11 cellular contexts compared by ENCODE assay signal in the genomic region with DNA sequence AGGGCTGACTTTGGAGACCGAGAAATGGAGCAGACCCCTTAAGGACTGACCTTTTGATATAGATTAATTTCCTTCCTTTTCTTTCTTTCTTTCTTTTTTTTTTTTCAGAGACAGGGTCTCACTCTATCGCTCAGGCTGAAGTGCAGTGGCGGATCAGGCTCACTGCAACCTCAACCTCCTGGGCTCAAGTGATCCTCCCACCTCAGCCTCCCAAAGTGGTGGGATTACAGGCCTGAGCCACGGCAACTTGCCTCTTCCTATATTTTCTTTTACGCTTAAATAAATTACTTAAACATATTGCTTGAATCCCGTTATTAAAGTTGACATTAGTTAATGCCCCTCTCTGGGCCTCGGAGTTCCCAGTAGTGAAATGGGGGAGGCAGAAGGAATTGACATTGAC. TPM values are rescaled to one million over a fixed set of nuclear protein-coding genes. Genes with fewer than 3 reads are reported as not detected.
DNase-seq lines count a peak whose midpoint lies in the region; ATAC-seq, FAIRE-seq and TF ChIP-seq lines count a peak whose summit lies in the region.
"Had no signal": no experiment of that assay in that cellular context is flagged by ENCODE, and none has a peak within 500 bp of the region (broad histone marks: within the 10 kb centered on the region; RNA-seq: fewer than 3 reads in every experiment).

No MANE protein-coding gene starts in this region.

- H3K27me3 ChIP-seq in HUES6 (ENCODE audit: control insufficient read depth, insufficient read depth, low read length) (no peaks in the 10 kb centered on the region), left lung (peaks cover 0 to 17% of the 10 kb centered on the region in 2 donors), stomach (no peaks in the 10 kb centered on the region)
- H3K27me3 ChIP-seq in CD4-positive, alpha-beta memory T cell (ENCODE audit: insufficient read depth, low read length) = peaks cover 3% of the 10 kb centered on the region

- no peaks in the 10 kb centered on the region for H3K36me3 Mint-ChIP-seq in CD4-positive, alpha-beta memory T cell
- H3K36me3 Mint-ChIP-seq in T-cell = no peaks in the 10 kb centered on the region

- peaks cover 0 to 5% (median under 1%) of the 10 kb centered on the region in 4 donors for H3K4me1 Mint-ChIP-seq in CD4-positive, alpha-beta memory T cell
- H3K4me1 Mint-ChIP-seq in T-cell = peaks cover 0 to 7% (median 2%) of the 10 kb centered on the region in 3 donors

- intact Hi-C loops in left lung (cut with DNase I) (no loop called here), stomach (cut with DNase I; ENCODE audit: low total_unique reads) (no loop called here)
- intact Hi-C loops in CD4-positive, alpha-beta memory T cell (cut with micrococcal nuclease) = no loop called here

- no peak for TF ChIP-seq EP300 in stomach (IDR thresholded peaks at IDR 0.05)

- no peak for TF ChIP-seq POLR2A in stomach (IDR thresholded peaks at IDR 0.05)

- POLR2A ChIA-PET in CD4-positive, alpha-beta memory T cell (lab: Charles Lee; ENCODE audit: partially characterized antibody) = no interaction called here
- POLR2A ChIA-PET in T-cell (lab: Charles Lee) = no interaction called here

- FAIRE-seq in frontal cortex (lab: Jason Lieb, UNC) = no peak

- peaks cover 12 to 23% of the 10 kb centered on the region in 2 donors for H3K27me3 Mint-ChIP-seq in CD4-positive, alpha-beta memory T cell
- H3K27me3 Mint-ChIP-seq in T-cell = peaks cover 20 to 21% of the 10 kb centered on the region in 2 donors

- no peaks in the 10 kb centered on the region for H3K9me3 Mint-ChIP-seq in CD4-positive, alpha-beta memory T cell
- H3K9me3 Mint-ChIP-seq in T-cell = no peaks in the 10 kb centered on the region

- H3K36me3 ChIP-seq in HUES6 (ENCODE audit: control insufficient read depth, insufficient read depth, low read length) = no peaks in the 10 kb centered on the region
- H3K36me3 ChIP-seq in left lung = no peaks in the 10 kb centered on the region
- H3K36me3 ChIP-seq in stomach = no peaks in the 10 kb centered on the region
- no peaks in the 10 kb centered on the region for H3K36me3 ChIP-seq in CD4-positive, alpha-beta memory T cell (ENCODE audit: insufficient read depth, low read length)

- H3K4me1 ChIP-seq in HUES6 (ENCODE audit: control insufficient read depth, insufficient read depth, low read length) (peaks cover 21% of the 10 kb centered on the region), left lung (peaks cover 0 to 2% of the 10 kb centered on the region in 2 donors), stomach (peaks cover 0 to 32% (median 19%) of the 10 kb centered on the region in 4 donors)
- H3K4me1 ChIP-seq in CD4-positive, alpha-beta memory T cell (ENCODE audit: insufficient read depth, low read length) = no peaks in the 10 kb centered on the region

- H3K9ac ChIP-seq in HUES6 (ENCODE audit: low read length) = peak overlapping the region; percentile 76

- H3K9me3 ChIP-seq in HUES6 (ENCODE audit: control insufficient read depth, insufficient read depth, low read depth, low read length) (peaks cover 3% of the 10 kb centered on the region; the same call in 1 of the 2 replicates), left lung (no peaks in the 10 kb centered on the region), stomach (no peaks in the 10 kb centered on the region)
- no peaks in the 10 kb centered on the region for H3K9me3 ChIP-seq in CD4-positive, alpha-beta memory T cell (ENCODE audit: control insufficient read depth in 1 of 2, low read length in 2 of 2)

- H3K4me3 ChIP-seq in HUES6 (ENCODE audit: low read depth, low read length) (peak overlapping the region; percentile 68), cardiac fibroblast (replicated peaks in 1 of 2; ENCODE audit: low read depth in 2 of 2, low read length in 2 of 2) (peak overlapping the region; percentile 44 to 57), left lung (peak overlapping the region; percentile 45 to 50), stomach (peak overlapping the region; percentile 52 to 60 (median 56))
- H3K4me3 ChIP-seq in CD4-positive, alpha-beta memory T cell (ENCODE audit: low read length in 2 of 2) = no peak overlapping the region

- H3K27ac Mint-ChIP-seq in CD4-positive, alpha-beta memory T cell = no peak overlapping the region
- no peak overlapping the region for H3K27ac Mint-ChIP-seq in T-cell

- H3K4me3 Mint-ChIP-seq in CD4-positive, alpha-beta memory T cell = no peak overlapping the region
- no peak overlapping the region for H3K4me3 Mint-ChIP-seq in T-cell

- DNase-seq in cardiac fibroblast (ENCODE audit: low read depth in 2 of 2) = no peak
- no peak for DNase-seq in left lung
- no peak for DNase-seq in stomach
- DNase-seq in frontal cortex (ENCODE audit: low spot score in 2 of 2) = no peak
- no peak for DNase-seq in CD4-positive, alpha-beta memory T cell
- DNase-seq in T-cell = no peak
- DNase-seq: activated CD8-positive, alpha-beta memory T cell treated with anti-CD3 and anti-CD28 coated beads for 24 hours; foreskin melanocyte had no signal

- H3K27ac ChIP-seq in HUES6 (ENCODE audit: low read depth, low read length) = no peak overlapping the region
- H3K27ac ChIP-seq in left lung = peak overlapping the region; percentile 47 to 62
- peak overlapping the region; percentile 84 to 87 (median 86) for H3K27ac ChIP-seq in stomach
- no peak overlapping the region for H3K27ac ChIP-seq in CD4-positive, alpha-beta memory T cell (ENCODE audit: low read depth, low read length)

- 53 to 64% (median 56%) methylated on average over 7 of the region's 7 CpGs for WGBS in stomach, 5 donors

- no peak for TF ChIP-seq CTCF in cardiac fibroblast (IDR thresholded peaks at IDR 0.05; ENCODE audit: low read depth, low read length)
- TF ChIP-seq CTCF in left lung (IDR thresholded peaks at IDR 0.05) = no peak
- TF ChIP-seq CTCF in stomach (IDR thresholded peaks at IDR 0.05) = no peak

- CTCF ChIA-PET in CD4-positive, alpha-beta memory T cell (lab: Charles Lee; ENCODE audit: partially characterized antibody) = no interaction called here
- CTCF ChIA-PET in T-cell (lab: Charles Lee) = no interaction called here

- ATAC-seq in left lung = peak; percentile 5
- ATAC-seq in GM21723 (IDR thresholded peaks at IDR 0.05; ENCODE audit: unreplicated experiment) = no peak
- ATAC-seq in T-cell (replicated peaks in 1 of 4) = no peak

RNA-seq across cellular contexts. Expression of a gene that starts 0.3 kb away (rescaled TPM):
- total RNA-seq in left lung (10 to 100 TPM; 17.7 to 19.2 TPM), stomach (10 to 100 TPM in 4 of 5 donors, 1 to 10 TPM in 1; 2.3 to 62.0 (median 14.7) TPM), frontal cortex (0.82 TPM), T-cell (under 1 TPM in 3 of 5 donors, not detected in 2; 0.18 to 0.30 (median 0.23) TPM)
- polyA plus RNA-seq in stomach = 10 to 100 TPM in 2 of 3 donors, 1 to 10 TPM in 1; 8.9 to 27.2 (median 13.3) TPM
- total RNA-seq in CD4-positive, alpha-beta memory T cell = under 1 TPM in 1 of 2 experiments, not detected in 1; 0.20 TPM
- not detected for polyA plus RNA-seq in CD4-positive, alpha-beta memory T cell

RNA-seq across cellular contexts. Expression of a gene that starts 29.0 kb away (rescaled TPM):
- total RNA-seq in left lung (10 to 100 TPM; 31.1 to 31.2 TPM), stomach (10 to 100 TPM; 10.7 to 92.8 (median 30.0) TPM), frontal cortex (46.9 TPM), T-cell (10 to 100 TPM; 57.5 to 79.2 (median 62.6) TPM)
- 10 to 100 TPM; 12.4 to 16.9 (median 13.3) TPM for polyA plus RNA-seq in stomach
- total RNA-seq in CD4-positive, alpha-beta memory T cell = 10 to 100 TPM; 84.0 to 85.0 TPM
- polyA plus RNA-seq in CD4-positive, alpha-beta memory T cell = 10 to 100 TPM; 37.2 to 42.1 TPM

RNA-seq across cellular contexts. Expression of a gene that starts 40.2 kb away (rescaled TPM):
- not detected for total RNA-seq in left lung
- total RNA-seq in stomach = under 1 TPM in 1 of 5 donors, not detected in 4; 0.55 TPM
- polyA plus RNA-seq in stomach = 1 to 10 TPM in 1 of 3 donors, under 1 TPM in 1, not detected in 1; 0.33 to 1.4 TPM
- not detected for total RNA-seq in frontal cortex
- not detected for total RNA-seq in CD4-positive, alpha-beta memory T cell
- polyA plus RNA-seq in CD4-positive, alpha-beta memory T cell = under 1 TPM in 1 of 2 donors, not detected in 1; 0.16 TPM
- total RNA-seq in T-cell = not detected
- total RNA-seq: Daoy had no signal

RNA-seq across cellular contexts. Expression of a gene that starts 56.2 kb away (rescaled TPM):
- total RNA-seq in left lung (100 to 1,000 TPM; 182 to 224 TPM), stomach (100 to 1,000 TPM in 2 of 5 donors, 10 to 100 TPM in 2, not detected in 1; 53.6 to 336 (median 92.4) TPM), frontal cortex (88.9 TPM), T-cell (10 to 100 TPM; 40.8 to 93.8 (median 88.1) TPM)
- polyA plus RNA-seq in stomach = 100 to 1,000 TPM; 110 to 121 (median 119) TPM
- 10 to 100 TPM; 80.5 to 86.5 TPM for total RNA-seq in CD4-positive, alpha-beta memory T cell
- 100 to 1,000 TPM; 158 to 188 TPM for polyA plus RNA-seq in CD4-positive, alpha-beta memory T cell

Comparison
In these comparisons a context has a peak if more than half of its experiments do, and no peak if none do; other contexts are left out.
1. H3K27ac ChIP-seq: peak in left lung (2 of 2) and stomach (5 of 5); none in HUES6 (single experiment) and CD4-positive, alpha-beta memory T cell (single experiment).
2. H3K4me3 ChIP-seq: peak in HUES6 (single experiment), cardiac fibroblast (2 of 2), left lung (2 of 2) and stomach (4 of 4); none in CD4-positive, alpha-beta memory T cell (0 of 2).